In genomic region chr7:148894596-148894995, GRCh38 we compare ENCODE assay signal across 1 cellular context.
A peak's percentile ranks its signal among the peaks of the same experiment; 100 is the strongest.
TF ChIP-seq lines count a peak whose summit lies in the region.

No MANE protein-coding gene starts in this region.

TF ChIP-seq in K562, 482 proteins besides CTCF, POLR2A, EP300 and RAD21 (continued from another document):
- TF ChIP-seq PBX2 (CRISPR knock-in tag; IDR thresholded peaks at IDR 0.05; ENCODE audit: low read depth) (no peak), PBX2 (tag; conservative IDR thresholded peaks at IDR 0.05; ENCODE audit: low read depth) (0 out of 2 replicates have a peak, but pooled peaks have one; percentile 15), E2F4 (CRISPR knock-in tag; IDR thresholded peaks at IDR 0.05; ENCODE audit: low read depth) (no peak), ZBTB34 (CRISPR knock-in tag; IDR thresholded peaks at IDR 0.05) (no peak), SMARCB1 (IDR thresholded peaks at IDR 0.05; ENCODE audit: insufficient read length, low read depth) (no peak), HNRNPLL (IDR thresholded peaks at IDR 0.05; ENCODE audit: low read depth, low read length, poor library complexity, severe bottlenecking) (no peak), SMARCC2 (IDR thresholded peaks at IDR 0.05; ENCODE audit: low read depth) (no peak), PYGO2 (tag; IDR thresholded peaks at IDR 0.05) (no peak), PKNOX1 (IDR thresholded peaks at IDR 0.05) (no peak)
